1 cellular context compared by ENCODE assay signal in the genomic region with DNA sequence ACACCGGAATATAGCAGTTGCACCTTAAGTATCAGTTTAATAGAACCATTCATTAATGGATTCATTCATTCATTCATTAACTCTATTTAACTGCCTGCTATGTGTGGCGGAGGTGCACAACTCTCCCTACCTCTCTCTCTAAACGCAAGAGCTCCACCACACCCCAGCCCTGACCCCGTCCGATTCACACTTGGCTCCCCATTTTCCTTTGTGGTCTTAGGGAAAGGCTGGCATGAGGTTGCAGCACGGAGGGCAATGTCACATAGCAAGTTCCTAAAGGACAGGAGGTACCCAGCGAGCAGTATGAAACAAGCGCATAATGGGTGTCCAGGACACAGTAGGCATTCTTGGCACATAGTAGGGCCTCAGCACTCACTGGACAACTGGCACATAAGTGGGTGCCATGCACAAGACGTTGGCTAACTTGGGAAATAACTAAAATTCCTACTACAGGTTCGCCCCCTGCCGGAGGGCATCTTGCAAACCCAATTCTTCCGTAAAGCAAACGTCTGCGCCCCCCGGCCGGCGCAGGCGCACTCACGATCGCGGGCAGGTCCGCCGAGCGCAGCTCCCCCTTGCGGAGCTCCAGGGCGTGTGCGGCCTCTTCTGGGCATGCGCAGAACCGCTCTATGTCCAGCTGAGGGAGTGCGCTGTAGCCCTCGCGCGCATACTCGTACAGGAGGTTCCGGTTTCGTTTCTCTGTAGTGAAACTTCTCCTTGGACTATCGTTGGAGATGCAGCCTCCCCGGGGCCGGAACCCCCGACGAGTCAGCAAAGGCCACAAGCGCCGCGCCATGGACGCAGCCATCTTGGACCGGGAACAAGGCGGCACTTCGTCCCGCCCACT.
TF ChIP-seq lines count a peak whose summit lies in the region.

A gene with protein sequence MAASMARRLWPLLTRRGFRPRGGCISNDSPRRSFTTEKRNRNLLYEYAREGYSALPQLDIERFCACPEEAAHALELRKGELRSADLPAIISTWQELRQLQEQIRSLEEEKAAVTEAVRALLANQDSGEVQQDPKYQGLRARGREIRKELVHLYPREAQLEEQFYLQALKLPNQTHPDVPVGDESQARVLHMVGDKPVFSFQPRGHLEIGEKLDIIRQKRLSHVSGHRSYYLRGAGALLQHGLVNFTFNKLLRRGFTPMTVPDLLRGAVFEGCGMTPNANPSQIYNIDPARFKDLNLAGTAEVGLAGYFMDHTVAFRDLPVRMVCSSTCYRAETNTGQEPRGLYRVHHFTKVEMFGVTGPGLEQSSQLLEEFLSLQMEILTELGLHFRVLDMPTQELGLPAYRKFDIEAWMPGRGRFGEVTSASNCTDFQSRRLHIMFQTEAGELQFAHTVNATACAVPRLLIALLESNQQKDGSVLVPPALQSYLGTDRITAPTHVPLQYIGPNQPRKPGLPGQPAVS (minus strand): TSS at position 835 of the 847 bp plus-strand sequence. CDS start 27 bp downstream, at position 808.

TF ChIP-seq in K562, 482 proteins besides CTCF, POLR2A, EP300 and RAD21 (continued from another document and continues in another):
- TF ChIP-seq AFF4 (CRISPR knock-in tag; IDR thresholded peaks at IDR 0.05) (no peak; the same call in 1 of the 2 replicates), ZBTB8A (IDR thresholded peaks at IDR 0.05; ENCODE audit: partially characterized antibody) (no peak), ZNF695 (CRISPR knock-in tag; IDR thresholded peaks at IDR 0.05) (no peak), DMBX1 (CRISPR knock-in tag; IDR thresholded peaks at IDR 0.05; ENCODE audit: borderline replicate concordance) (no peak), CCNT2 (IDR thresholded peaks at IDR 0.05; ENCODE audit: borderline replicate concordance, extremely low read depth, insufficient read length, low read depth, low read length) (peak; percentile 46), EGR1 (conservative IDR thresholded peaks at IDR 0.05) (no peak; the same call in 1 of the 2 replicates), TCF15 (CRISPR knock-in tag; IDR thresholded peaks at IDR 0.05) (peak; percentile 40; the same call in 1 of the 2 replicates), TAF15 (IDR thresholded peaks at IDR 0.05; ENCODE audit: low read depth, low read length) (no peak), MEF2D (tag; conservative IDR thresholded peaks at IDR 0.05; ENCODE audit: low read depth) (peak; percentile 59; the same call in 1 of the 2 replicates), TCF3 (CRISPR knock-in tag; IDR thresholded peaks at IDR 0.05) (no peak), KDM5B (IDR thresholded peaks at IDR 0.05; ENCODE audit: insufficient replicate concordance, low read depth, low read length) (peak; percentile 71), ZNF165 (CRISPR knock-in tag; IDR thresholded peaks at IDR 0.05; ENCODE audit: borderline replicate concordance) (no peak), NONO (IDR thresholded peaks at IDR 0.05; ENCODE audit: low read depth in 2 of 2, low read length in 1 of 2) (peak in 1 of 2 experiments; percentile 52; a peak in 1 of 4 replicates), ZNF583 (CRISPR knock-in tag; IDR thresholded peaks at IDR 0.05) (no peak; the same call in 1 of the 2 replicates), POLR3A (IDR thresholded peaks at IDR 0.05; ENCODE audit: borderline replicate concordance, extremely low read depth, insufficient read depth, insufficient read length) (no peak), ZNF57 (CRISPR knock-in tag; IDR thresholded peaks at IDR 0.05) (no peak), KDM2B (CRISPR knock-in tag; IDR thresholded peaks at IDR 0.05) (0 out of 2 replicates have a peak, but pooled peaks have one; percentile 21), ZNF740 (CRISPR knock-in tag; IDR thresholded peaks at IDR 0.05) (0 out of 2 replicates have a peak, but pooled peaks have one; percentile 0), ZNF740 (tag; IDR thresholded peaks at IDR 0.05) (no peak), ZNF239 (CRISPR knock-in tag; IDR thresholded peaks at IDR 0.05) (no peak), ATF3 (IDR thresholded peaks at IDR 0.05) (no peak), ATF3 (CRISPR knock-in tag; conservative IDR thresholded peaks at IDR 0.05) (0 out of 2 replicates have a peak, but pooled peaks have one; percentile 46), SP1 (CRISPR knock-in tag; IDR thresholded peaks at IDR 0.05) (peak; percentile 98), TCF7 (IDR thresholded peaks at IDR 0.05; ENCODE audit: borderline replicate concordance) (0 out of 2 replicates have a peak, but pooled peaks have one; percentile 54), SIX5 (IDR thresholded peaks at IDR 0.05; ENCODE audit: borderline replicate concordance in 1 of 2, insufficient read depth in 1 of 2, low read depth in 1 of 2, low read length in 2 of 2) (peak; percentile 12 to 28; a peak in 1 of 4 replicates), ZNF707 (CRISPR knock-in tag; conservative IDR thresholded peaks at IDR 0.05) (peak; percentile 72; the same call in 1 of the 2 replicates), SREBF1 (IDR thresholded peaks at IDR 0.05; ENCODE audit: borderline replicate concordance, low read depth, low read length) (0 out of 2 replicates have a peak, but pooled peaks have one; percentile 18), MEIS2 (IDR thresholded peaks at IDR 0.05; ENCODE audit: partially characterized antibody) (peak; percentile 85), NEUROD1 (IDR thresholded peaks at IDR 0.05; ENCODE audit: borderline replicate concordance, low read depth, low read length, partially characterized antibody) (no peak), ZNF639 (CRISPR knock-in tag; conservative IDR thresholded peaks at IDR 0.05 in 1 of 2, IDR thresholded peaks at IDR 0.05 in 1 of 2) (peak in 1 of 2 experiments; percentile 97; a peak in 2 of 4 replicates), HMGN3 (IDR thresholded peaks at IDR 0.05; ENCODE audit: borderline replicate concordance, extremely low read depth, insufficient read length, low read depth, low read length) (peak; percentile 71), BCOR (IDR thresholded peaks at IDR 0.05) (0 out of 2 replicates have a peak, but pooled peaks have one; percentile 35), NR2C1 (IDR thresholded peaks at IDR 0.05) (0 out of 2 replicates have a peak, but pooled peaks have one; percentile 46), NR2C1 (tag; IDR thresholded peaks at IDR 0.05) (0 out of 2 replicates have a peak, but pooled peaks have one; percentile 12), BRD9 (IDR thresholded peaks at IDR 0.05; ENCODE audit: low read depth, partially characterized antibody) (peak; percentile 91), KDM4B (IDR thresholded peaks at IDR 0.05; ENCODE audit: borderline replicate concordance in 2 of 2, low read depth in 1 of 2) (0 out of 4 replicates have a peak, but pooled peaks of 1 of the 2 experiments have one; percentile 33), PPARD (CRISPR knock-in tag; IDR thresholded peaks at IDR 0.05) (no peak)
- TF ChIP-seq, protein P1, sequence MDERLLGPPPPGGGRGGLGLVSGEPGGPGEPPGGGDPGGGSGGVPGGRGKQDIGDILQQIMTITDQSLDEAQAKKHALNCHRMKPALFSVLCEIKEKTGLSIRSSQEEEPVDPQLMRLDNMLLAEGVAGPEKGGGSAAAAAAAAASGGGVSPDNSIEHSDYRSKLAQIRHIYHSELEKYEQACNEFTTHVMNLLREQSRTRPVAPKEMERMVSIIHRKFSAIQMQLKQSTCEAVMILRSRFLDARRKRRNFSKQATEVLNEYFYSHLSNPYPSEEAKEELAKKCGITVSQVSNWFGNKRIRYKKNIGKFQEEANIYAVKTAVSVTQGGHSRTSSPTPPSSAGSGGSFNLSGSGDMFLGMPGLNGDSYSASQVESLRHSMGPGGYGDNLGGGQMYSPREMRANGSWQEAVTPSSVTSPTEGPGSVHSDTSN (CRISPR knock-in tag; IDR thresholded peaks at IDR 0.05; ENCODE audit: low read depth), result no peak
- TF ChIP-seq, protein P1 (tag; conservative IDR thresholded peaks at IDR 0.05; ENCODE audit: low read depth), result no peak
- TF ChIP-seq, protein P2, sequence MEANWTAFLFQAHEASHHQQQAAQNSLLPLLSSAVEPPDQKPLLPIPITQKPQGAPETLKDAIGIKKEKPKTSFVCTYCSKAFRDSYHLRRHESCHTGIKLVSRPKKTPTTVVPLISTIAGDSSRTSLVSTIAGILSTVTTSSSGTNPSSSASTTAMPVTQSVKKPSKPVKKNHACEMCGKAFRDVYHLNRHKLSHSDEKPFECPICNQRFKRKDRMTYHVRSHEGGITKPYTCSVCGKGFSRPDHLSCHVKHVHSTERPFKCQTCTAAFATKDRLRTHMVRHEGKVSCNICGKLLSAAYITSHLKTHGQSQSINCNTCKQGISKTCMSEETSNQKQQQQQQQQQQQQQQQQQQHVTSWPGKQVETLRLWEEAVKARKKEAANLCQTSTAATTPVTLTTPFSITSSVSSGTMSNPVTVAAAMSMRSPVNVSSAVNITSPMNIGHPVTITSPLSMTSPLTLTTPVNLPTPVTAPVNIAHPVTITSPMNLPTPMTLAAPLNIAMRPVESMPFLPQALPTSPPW (CRISPR knock-in tag; IDR thresholded peaks at IDR 0.05), result peak; percentile 60
- TF ChIP-seq, protein P3, sequence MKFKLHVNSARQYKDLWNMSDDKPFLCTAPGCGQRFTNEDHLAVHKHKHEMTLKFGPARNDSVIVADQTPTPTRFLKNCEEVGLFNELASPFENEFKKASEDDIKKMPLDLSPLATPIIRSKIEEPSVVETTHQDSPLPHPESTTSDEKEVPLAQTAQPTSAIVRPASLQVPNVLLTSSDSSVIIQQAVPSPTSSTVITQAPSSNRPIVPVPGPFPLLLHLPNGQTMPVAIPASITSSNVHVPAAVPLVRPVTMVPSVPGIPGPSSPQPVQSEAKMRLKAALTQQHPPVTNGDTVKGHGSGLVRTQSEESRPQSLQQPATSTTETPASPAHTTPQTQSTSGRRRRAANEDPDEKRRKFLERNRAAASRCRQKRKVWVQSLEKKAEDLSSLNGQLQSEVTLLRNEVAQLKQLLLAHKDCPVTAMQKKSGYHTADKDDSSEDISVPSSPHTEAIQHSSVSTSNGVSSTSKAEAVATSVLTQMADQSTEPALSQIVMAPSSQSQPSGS (CRISPR knock-in tag; IDR thresholded peaks at IDR 0.05), result no peak
